In genomic region chr11:63862923-63863322, GRCh38 we compare ENCODE assay signal across 11 cellular contexts. TPM values are rescaled to one million over a fixed set of nuclear protein-coding genes. Genes with fewer than 3 reads are reported as not detected.
DNase-seq lines count a peak whose midpoint lies in the region; ATAC-seq and TF ChIP-seq lines count a peak whose summit lies in the region.
"Had no signal": no experiment of that assay in that cellular context is flagged by ENCODE, and none has a peak within 500 bp of the region (broad histone marks: within the 10 kb centered on the region; RNA-seq: fewer than 3 reads in every experiment).

No MANE protein-coding gene starts in this region.

- no TSS peak for BruUV-seq in OCI-LY7 (replicated peaks; lab: Mats Ljungman, UMichigan)

- H3K36me3 ChIP-seq in ACC112 (ENCODE audit: insufficient read depth, low read length) = no peaks in the 10 kb centered on the region
- H3K36me3 ChIP-seq in liver (ENCODE audit: control insufficient read depth in 4 of 4, insufficient read depth in 3 of 4, low read depth in 1 of 4, low read length in 3 of 4) = no peaks in the 10 kb centered on the region
- peaks cover 0 to 4% of the 10 kb centered on the region in 2 donors for H3K36me3 ChIP-seq in thyroid gland
- peaks cover 57% of the 10 kb centered on the region for H3K36me3 ChIP-seq in OCI-LY7 (ENCODE audit: insufficient read depth, low read length)
- peaks cover 8% of the 10 kb centered on the region for H3K36me3 ChIP-seq in osteoblast (ENCODE audit: insufficient read depth, low read length)

- H3K4me1 ChIP-seq in ACC112 (ENCODE audit: control insufficient read depth, insufficient read depth, low read length, unreplicated experiment) (peaks cover 20% of the 10 kb centered on the region), liver (ENCODE audit: control insufficient read depth in 4 of 4, insufficient read depth in 4 of 4, low read length in 3 of 4) (peaks cover 2 to 22% (median 10%) of the 10 kb centered on the region in 4 donors), thyroid gland (peaks cover 65 to 67% of the 10 kb centered on the region in 2 donors), OCI-LY7 (ENCODE audit: insufficient read depth, low read length, poor library complexity, severe bottlenecking) (peaks cover 20% of the 10 kb centered on the region), osteoblast (ENCODE audit: insufficient read depth, low read length) (peaks cover 20% of the 10 kb centered on the region)

- CTCF ChIA-PET in OCI-LY7 (lab: Charles Lee; ENCODE audit: unreplicated experiment) = interaction anchor here (0.5 kb wide), 1 partner anchor 33 kb away, joined by 3 read pairs; no protein-coding TSS in a partner anchor

- H3K27me3 Mint-ChIP-seq in T-helper 17 cell = no peaks in the 10 kb centered on the region

- no peak for TF ChIP-seq CTCF in liver (IDR thresholded peaks at IDR 0.05; ENCODE audit: low read depth, low read length, missing input control)
- TF ChIP-seq CTCF in thyroid gland (IDR thresholded peaks at IDR 0.05) = no peak
- no peak for TF ChIP-seq CTCF in OCI-LY7 (conservative IDR thresholded peaks at IDR 0.05; ENCODE audit: low read length)
- TF ChIP-seq CTCF in osteoblast (IDR thresholded peaks at IDR 0.05; ENCODE audit: extremely low read depth, low read depth, low read length) = no peak

- H3K9ac ChIP-seq in liver (ENCODE audit: low read depth in 1 of 2, low read length in 2 of 2) = no peak overlapping the region

- H3K4me1 Mint-ChIP-seq in T-helper 17 cell = peaks cover 46% of the 10 kb centered on the region

- 15% methylated on average over 4 of the region's 4 CpGs for WGBS in liver
- WGBS in thyroid gland, 2 donors = 24 to 50% methylated on average over 4 of the region's 4 CpGs

- in situ Hi-C loops in KBM-7 (cut with MboI; ENCODE audit: low pct_unique_long_range_greater_than_20kb, low sequenced_read_pairs) = no loop called here

- H3K27ac Mint-ChIP-seq in T-helper 17 cell = peak overlapping the region; percentile 95

- H3K79me2 ChIP-seq in ACC112 (ENCODE audit: control insufficient read depth, insufficient read depth, low read length, unreplicated experiment) = peaks cover 43% of the 10 kb centered on the region
- peaks cover 43% of the 10 kb centered on the region for H3K79me2 ChIP-seq in OCI-LY7 (ENCODE audit: insufficient read depth, low read depth, low read length)
- peaks cover 80% of the 10 kb centered on the region for H3K79me2 ChIP-seq in osteoblast (ENCODE audit: insufficient read depth, low read length)

- DNase-seq in KBM-7 (peak; percentile 49), T-helper 17 cell (no peak), thyroid gland (no peak), OCI-LY7 (ENCODE audit: low spot score) (no peak), osteoblast (ENCODE audit: insufficient read length, low spot score, missing footprints) (no peak)
- DNase-seq: DMS79 treated with DMSO at 0.1 percent for 48 hours had no signal

- TF ChIP-seq RAD21 in liver (IDR thresholded peaks at IDR 0.05) = peak in 1 of 2 donors; percentile 46

- H2AFZ ChIP-seq in ACC112 (ENCODE audit: low read length, unreplicated experiment) = no peak overlapping the region
- no peak overlapping the region for H2AFZ ChIP-seq in OCI-LY7 (ENCODE audit: low read length)
- no peak overlapping the region for H2AFZ ChIP-seq in osteoblast (ENCODE audit: low read length)

- intact Hi-C loops in thyroid gland (cut with DNase I) = no loop called here
- intact Hi-C loops in OCI-LY7 (cut with micrococcal nuclease; ENCODE audit: unreplicated experiment) = no loop called here

- no peak overlapping the region for H3K4me3 Mint-ChIP-seq in T-helper 17 cell

- H3K9me2 ChIP-seq in OCI-LY7 (ENCODE audit: insufficient read depth, low read length) = no peaks in the 10 kb centered on the region

- H3K4me3 ChIP-seq in ACC112 (ENCODE audit: low read depth, low read length) = no peak overlapping the region
- no peak overlapping the region for H3K4me3 ChIP-seq in liver (ENCODE audit: low read depth in 1 of 3, low read length in 3 of 3)
- H3K4me3 ChIP-seq in thyroid gland (replicated peaks in 1 of 3) = no peak overlapping the region
- H3K4me3 ChIP-seq in OCI-LY7 (ENCODE audit: low read depth, low read length, poor library complexity, severe bottlenecking) = no peak overlapping the region
- no peak overlapping the region for H3K4me3 ChIP-seq in osteoblast (ENCODE audit: insufficient read depth, low read length)
- H3K4me3 ChIP-seq: ascending aorta, skin epidermis had no signal

- H3K4me2 ChIP-seq in OCI-LY7 (ENCODE audit: low read length) (no peak overlapping the region), osteoblast (ENCODE audit: insufficient read depth, low read length) (no peak overlapping the region)

- H3K36me3 Mint-ChIP-seq in T-helper 17 cell (ENCODE audit: low read depth) = no peaks in the 10 kb centered on the region

- ATAC-seq in T-helper 17 cell (peak; percentile 50), HG02970 (IDR thresholded peaks at IDR 0.05; ENCODE audit: low FRiP score, unreplicated experiment) (no peak)

- H4K20me1 ChIP-seq in OCI-LY7 (ENCODE audit: insufficient read depth, low read length) = peaks cover 10% of the 10 kb centered on the region; the same call in 1 of the 2 replicates
- peaks cover 34% of the 10 kb centered on the region for H4K20me1 ChIP-seq in osteoblast (ENCODE audit: insufficient read depth, low read length)

- POLR2A ChIA-PET in OCI-LY7 (lab: Charles Lee) = interaction anchor here (1.2 to 1.9 kb wide), 3 partner anchors 15 to 24 kb away, joined by 5 to 11 read pairs (median 7); partner anchors contain the start of gene MARK2

- H3K27ac ChIP-seq in ACC112 (ENCODE audit: low read depth, low read length) = peak overlapping the region; percentile 36; the same call in 1 of the 2 replicates
- H3K27ac ChIP-seq in liver (ENCODE audit: low read depth in 1 of 2, low read length in 2 of 2) = peak overlapping the region in 1 of 2 donors; percentile 43
- peak overlapping the region in 1 of 3 donors; percentile 15 for H3K27ac ChIP-seq in thyroid gland
- no peak overlapping the region for H3K27ac ChIP-seq in OCI-LY7 (ENCODE audit: low read depth, low read length, poor library complexity, severe bottlenecking)
- no peak overlapping the region for H3K27ac ChIP-seq in osteoblast (ENCODE audit: low read depth, low read length)
- H3K27ac ChIP-seq: ascending aorta had no signal

- TF ChIP-seq POLR2A in thyroid gland (IDR thresholded peaks at IDR 0.05) = no peak

- H3K27me3 ChIP-seq in ACC112 (ENCODE audit: insufficient read depth, low read length) (no peaks in the 10 kb centered on the region), liver (ENCODE audit: control insufficient read depth in 4 of 4, insufficient read depth in 4 of 4, low read length in 3 of 4) (no peaks in the 10 kb centered on the region), thyroid gland (no peaks in the 10 kb centered on the region), osteoblast (ENCODE audit: insufficient read depth, low read length) (no peaks in the 10 kb centered on the region)
- H3K27me3 ChIP-seq: ascending aorta had no signal

- H3K9me3 ChIP-seq in T-helper 17 cell (ENCODE audit: control insufficient read depth, low read length, poor library complexity, severe bottlenecking) = no peaks in the 10 kb centered on the region
- no peaks in the 10 kb centered on the region for H3K9me3 ChIP-seq in liver (ENCODE audit: control insufficient read depth in 4 of 4, low read length in 3 of 4)
- H3K9me3 ChIP-seq in thyroid gland = no peaks in the 10 kb centered on the region
- H3K9me3 ChIP-seq in OCI-LY7 (ENCODE audit: low read length) = no peaks in the 10 kb centered on the region
- H3K9me3 ChIP-seq in osteoblast (ENCODE audit: low read depth, low read length) = no peaks in the 10 kb centered on the region
- H3K9me3 ChIP-seq: ascending aorta had no signal

TF ChIP-seq in liver, 16 proteins besides CTCF, POLR2A, EP300 and RAD21 (continues in another document):
- TF ChIP-seq HNF4G (IDR thresholded peaks at IDR 0.05) (no peak), EGR1 (IDR thresholded peaks at IDR 0.05; ENCODE audit: low read depth in 2 of 2) (peak in 1 of 2 donors; percentile 39), MAX (IDR thresholded peaks at IDR 0.05) (no peak), ATF3 (IDR thresholded peaks at IDR 0.05) (no peak), YY1 (IDR thresholded peaks at IDR 0.05) (peak; percentile 37), FOXA2 (IDR thresholded peaks at IDR 0.05) (peak; percentile 24)

RNA-seq across cellular contexts. Expression of gene MARK2, which starts 24.0 kb away (rescaled TPM):
- total RNA-seq in T-helper 17 cell = 10 to 100 TPM; 44.6 to 53.5 TPM
- total RNA-seq in liver = 10 to 100 TPM in 1 of 2 donors, 1 to 10 TPM in 1; 9.5 to 11.6 TPM
- polyA plus RNA-seq in liver = 1 to 10 TPM; 3.4 to 6.6 TPM
- total RNA-seq in thyroid gland = 10 to 100 TPM; 28.2 to 57.7 (median 48.6) TPM
- 20.8 and 22.7 TPM in 2 replicates for total RNA-seq in OCI-LY7 (2014; rRNA removed; shearing (Covaris generic))
- 40.1 and 45.4 TPM in 2 replicates for total RNA-seq in OCI-LY7 (2022)
- total RNA-seq in osteoblast = 13.8 and 14.8 TPM in 2 replicates

RNA-seq across cellular contexts. Expression of gene SPINDOC, which starts 49.7 kb away (rescaled TPM):
- total RNA-seq in T-helper 17 cell = 1 to 10 TPM; 8.5 to 9.4 TPM
- total RNA-seq in liver = 1 to 10 TPM; 3.2 to 3.8 TPM
- polyA plus RNA-seq in liver = 1 to 10 TPM in 1 of 2 donors, under 1 TPM in 1; 0.42 to 2.6 TPM
- total RNA-seq in thyroid gland = 10 to 100 TPM in 2 of 4 donors, 1 to 10 TPM in 2; 7.4 to 12.6 (median 10.3) TPM
- total RNA-seq in OCI-LY7 (2014; rRNA removed; shearing (Covaris generic)) = 57.9 and 71.1 TPM in 2 replicates
- total RNA-seq in OCI-LY7 (2022) = 81.6 and 81.8 TPM in 2 replicates
- total RNA-seq in osteoblast = 16.2 and 17.7 TPM in 2 replicates

RNA-seq across cellular contexts. Expression of gene RCOR2, which starts 54.0 kb away (rescaled TPM):
- not detected for total RNA-seq in T-helper 17 cell
- under 1 TPM in 1 of 2 donors, not detected in 1; 0.19 TPM for total RNA-seq in liver
- under 1 TPM in 1 of 2 donors, not detected in 1; 0.05 TPM for polyA plus RNA-seq in liver
- under 1 TPM in 1 of 4 donors, not detected in 3; 0.24 TPM for total RNA-seq in thyroid gland
- 2.1 and 2.4 TPM in 2 replicates for total RNA-seq in OCI-LY7 (2014; rRNA removed; shearing (Covaris generic))
- total RNA-seq in OCI-LY7 (2022) = 2.4 and 3.2 TPM in 2 replicates
- under 0.01 TPM in 2 replicates for total RNA-seq in osteoblast
- total RNA-seq: ascending aorta had no signal
